Comparison of ENCODE assay signal across 17 cellular contexts in genomic region chr7:139393621-139394215, GRCh38. TPM values are rescaled to one million over a fixed set of nuclear protein-coding genes. Genes with fewer than 3 reads are reported as not detected.
A peak's percentile ranks its signal among the peaks of the same experiment; 100 is the strongest.
DNase-seq lines count a peak whose midpoint lies in the region; ATAC-seq, FAIRE-seq and TF ChIP-seq lines count a peak whose summit lies in the region.
"Had no signal": no experiment of that assay in that cellular context is flagged by ENCODE, and none has a peak within 500 bp of the region (broad histone marks: within the 10 kb centered on the region; RNA-seq: fewer than 3 reads in every experiment).

No MANE protein-coding gene starts in this region.

- TF ChIP-seq POLR2A in GM12892 (IDR thresholded peaks at IDR 0.05; ENCODE audit: low read depth, low read length): no peak

- intact Hi-C loops in activated CD4-positive, alpha-beta T cell treated with anti-CD3 and anti-CD28 coated beads, Interleukin-2, amount 10 ng/mL, durations not matched to agents 24 days and 14 days (cut with micrococcal nuclease): no loop called here

- peak; percentile 61 for FAIRE-seq in GM12892 (lab: Jason Lieb, UNC)
- FAIRE-seq: keratinocyte had no signal

- POLR2A ChIA-PET in activated CD8-positive, alpha-beta T cell treated with anti-CD3 and anti-CD28 coated beads, Interleukin-2, amount 10 ng/mL, durations not matched to agents 7 days and 5 days (lab: Charles Lee): interaction anchor here (0.8 kb wide), 1 partner anchor 34 kb away, joined by 3 read pairs; the partner anchor contains the start of gene LUC7L2
- POLR2A ChIA-PET in naive thymus-derived CD8-positive, alpha-beta T cell (lab: Charles Lee): no interaction called here

- H3K4me3 Mint-ChIP-seq in activated CD4-positive, alpha-beta T cell treated with anti-CD3 and anti-CD28 coated beads, Interleukin-2, amount 10 ng/mL, durations not matched to agents 24 days and 14 days: no peak overlapping the region
- no peak overlapping the region for H3K4me3 Mint-ChIP-seq in activated CD8-positive, alpha-beta T cell treated with anti-CD3 and anti-CD28 coated beads, Interleukin-2, amount 10 ng/mL, durations not matched to agents 7 days and 5 days
- peak overlapping the region in 5 of 10 donors; percentile 0 to 69 (median 41) for H3K4me3 Mint-ChIP-seq in naive thymus-derived CD8-positive, alpha-beta T cell
- H3K4me3 Mint-ChIP-seq: central memory CD8-positive, alpha-beta T cell; stimulated activated naive B cell treated with anti-CD40 and anti-IgM and Interleukin-4, amounts not matched to agents 10 μg/mL and 1 μg/mL and 100 μg/mL, for 72 hours had no signal

- H3K4me1 Mint-ChIP-seq in activated CD4-positive, alpha-beta T cell treated with anti-CD3 and anti-CD28 coated beads, Interleukin-2, amount 10 ng/mL, durations not matched to agents 24 days and 14 days: peaks cover 26% of the 10 kb centered on the region
- peaks cover 31% of the 10 kb centered on the region for H3K4me1 Mint-ChIP-seq in activated CD8-positive, alpha-beta T cell treated with anti-CD3 and anti-CD28 coated beads, Interleukin-2, amount 10 ng/mL, durations not matched to agents 7 days and 5 days (ENCODE audit: low read depth)
- peaks cover 24 to 58% (median 50%) of the 10 kb centered on the region in 4 donors for H3K4me1 Mint-ChIP-seq in naive thymus-derived CD8-positive, alpha-beta T cell

- no peak for DNase-seq in activated CD4-positive, alpha-beta T cell treated with anti-CD3 and anti-CD28 coated beads, Interleukin-2, amount 10 ng/mL, durations not matched to agents 24 days and 14 days
- no peak for DNase-seq in activated CD4-positive, alpha-beta T cell treated with anti-CD3 and anti-CD28 coated beads for 1 hour
- no peak for DNase-seq in GM12892 (ENCODE audit: insufficient read length)
- no peak for DNase-seq in activated CD8-positive, alpha-beta T cell treated with anti-CD3 and anti-CD28 coated beads, Interleukin-2, amount 10 ng/mL, durations not matched to agents 7 days and 5 days
- DNase-seq in naive thymus-derived CD8-positive, alpha-beta T cell: no peak
- no peak for DNase-seq in HUDEP-2 (lab: John Stamatoyannopoulos, UW; ENCODE audit: unreplicated experiment in 76 of 76)
- DNase-seq: DMS53; effector CD8-positive, alpha-beta T cell; H7; NCI-H1436; retina; stimulated activated naive B cell treated with anti-CD40 and anti-IgM and Interleukin-4, amounts not matched to agents 10 μg/mL and 1 μg/mL and 100 μg/mL, for 72 hours; trophoblast cell had no signal

- H3K36me3 Mint-ChIP-seq in activated CD4-positive, alpha-beta T cell treated with anti-CD3 and anti-CD28 coated beads, Interleukin-2, amount 10 ng/mL, durations not matched to agents 24 days and 14 days (ENCODE audit: low read depth): peaks cover 61% of the 10 kb centered on the region
- H3K36me3 Mint-ChIP-seq in activated CD8-positive, alpha-beta T cell treated with anti-CD3 and anti-CD28 coated beads, Interleukin-2, amount 10 ng/mL, durations not matched to agents 7 days and 5 days (ENCODE audit: low read depth): peaks cover 63% of the 10 kb centered on the region
- peaks cover 5 to 56% (median 11%) of the 10 kb centered on the region in 3 donors for H3K36me3 Mint-ChIP-seq in naive thymus-derived CD8-positive, alpha-beta T cell

- H3K27me3 Mint-ChIP-seq in activated CD4-positive, alpha-beta T cell treated with anti-CD3 and anti-CD28 coated beads, Interleukin-2, amount 10 ng/mL, durations not matched to agents 24 days and 14 days: no peaks in the 10 kb centered on the region
- H3K27me3 Mint-ChIP-seq in activated CD8-positive, alpha-beta T cell treated with anti-CD3 and anti-CD28 coated beads, Interleukin-2, amount 10 ng/mL, durations not matched to agents 7 days and 5 days (ENCODE audit: low read depth): no peaks in the 10 kb centered on the region
- no peaks in the 10 kb centered on the region for H3K27me3 Mint-ChIP-seq in naive thymus-derived CD8-positive, alpha-beta T cell
- H3K27me3 Mint-ChIP-seq: central memory CD8-positive, alpha-beta T cell; stimulated activated naive B cell treated with anti-CD40 and anti-IgM and Interleukin-4, amounts not matched to agents 10 μg/mL and 1 μg/mL and 100 μg/mL, for 72 hours had no signal

- H3K9me3 Mint-ChIP-seq in activated CD4-positive, alpha-beta T cell treated with anti-CD3 and anti-CD28 coated beads, Interleukin-2, amount 10 ng/mL, durations not matched to agents 24 days and 14 days: no peaks in the 10 kb centered on the region
- H3K9me3 Mint-ChIP-seq in activated CD8-positive, alpha-beta T cell treated with anti-CD3 and anti-CD28 coated beads, Interleukin-2, amount 10 ng/mL, durations not matched to agents 7 days and 5 days (ENCODE audit: insufficient read depth): no peaks in the 10 kb centered on the region
- H3K9me3 Mint-ChIP-seq in naive thymus-derived CD8-positive, alpha-beta T cell: no peaks in the 10 kb centered on the region
- H3K9me3 Mint-ChIP-seq: central memory CD8-positive, alpha-beta T cell; stimulated activated naive B cell treated with anti-CD40 and anti-IgM and Interleukin-4, amounts not matched to agents 10 μg/mL and 1 μg/mL and 100 μg/mL, for 72 hours had no signal

- CTCF ChIA-PET in activated CD8-positive, alpha-beta T cell treated with anti-CD3 and anti-CD28 coated beads, Interleukin-2, amount 10 ng/mL, durations not matched to agents 7 days and 5 days (lab: Charles Lee): interaction anchor here (0.8 to 1.4 kb wide), 9 partner anchors 12 to 507 kb away, joined by 3 to 4 read pairs (median 3); no protein-coding TSS in a partner anchor

- peak; percentile 31 for ATAC-seq in activated CD8-positive, alpha-beta T cell treated with anti-CD3 and anti-CD28 coated beads, Interleukin-2, amount 10 ng/mL, durations not matched to agents 7 days and 5 days
- peak in 1 of 2 donors; percentile 7 for ATAC-seq in naive thymus-derived CD8-positive, alpha-beta T cell
- ATAC-seq in GM19395 (IDR thresholded peaks at IDR 0.05; ENCODE audit: unreplicated experiment): no peak
- no peak for ATAC-seq in GM21526 (IDR thresholded peaks at IDR 0.05; ENCODE audit: low FRiP score, unreplicated experiment)
- ATAC-seq: stimulated activated naive B cell treated with anti-CD40 and anti-IgM and Interleukin-4, amounts not matched to agents 10 μg/mL and 1 μg/mL and 100 μg/mL, for 72 hours had no signal

- H3K27ac Mint-ChIP-seq in activated CD4-positive, alpha-beta T cell treated with anti-CD3 and anti-CD28 coated beads, Interleukin-2, amount 10 ng/mL, durations not matched to agents 24 days and 14 days: peak overlapping the region; percentile 60
- H3K27ac Mint-ChIP-seq in activated CD8-positive, alpha-beta T cell treated with anti-CD3 and anti-CD28 coated beads, Interleukin-2, amount 10 ng/mL, durations not matched to agents 7 days and 5 days: peak overlapping the region; percentile 78
- H3K27ac Mint-ChIP-seq in naive thymus-derived CD8-positive, alpha-beta T cell: peak overlapping the region; percentile 2 to 81 (median 57)

RNA-seq across cellular contexts. Expression of gene LUC7L2, which starts 34.0 kb away (rescaled TPM):
- total RNA-seq in activated CD4-positive, alpha-beta T cell treated with anti-CD3 and anti-CD28 coated beads, Interleukin-2, amount 10 ng/mL, durations not matched to agents 24 days and 14 days: 164 and 172 TPM in 2 replicates
- 67.6 TPM for polyA plus RNA-seq in GM12892 (2012; ENCODE audit: missing spikeins)
- 100 to 1,000 TPM; 126 to 131 TPM for total RNA-seq in activated CD8-positive, alpha-beta T cell treated with anti-CD3 and anti-CD28 coated beads, Interleukin-2, amount 10 ng/mL, durations not matched to agents 7 days and 5 days
- total RNA-seq in naive thymus-derived CD8-positive, alpha-beta T cell: 100 to 1,000 TPM; 139 to 147 TPM
- 10 to 100 TPM; 51.6 to 80.6 (median 55.2) TPM for polyA plus RNA-seq in naive thymus-derived CD8-positive, alpha-beta T cell

RNA-seq across cellular contexts. Expression of gene FMC1, which starts 52.6 kb away (rescaled TPM):
- total RNA-seq in activated CD4-positive, alpha-beta T cell treated with anti-CD3 and anti-CD28 coated beads, Interleukin-2, amount 10 ng/mL, durations not matched to agents 24 days and 14 days: 5.1 and 7.5 TPM in 2 replicates
- polyA plus RNA-seq in GM12892 (2012; ENCODE audit: missing spikeins): 12.6 TPM
- total RNA-seq in activated CD8-positive, alpha-beta T cell treated with anti-CD3 and anti-CD28 coated beads, Interleukin-2, amount 10 ng/mL, durations not matched to agents 7 days and 5 days: 1 to 10 TPM; 6.4 to 6.7 TPM
- total RNA-seq in naive thymus-derived CD8-positive, alpha-beta T cell: 10 to 100 TPM; 11.5 to 12.0 TPM
- 10 to 100 TPM; 45.3 to 62.1 (median 53.6) TPM for polyA plus RNA-seq in naive thymus-derived CD8-positive, alpha-beta T cell
